12 cellular contexts compared by ENCODE assay signal in the genomic region with DNA sequence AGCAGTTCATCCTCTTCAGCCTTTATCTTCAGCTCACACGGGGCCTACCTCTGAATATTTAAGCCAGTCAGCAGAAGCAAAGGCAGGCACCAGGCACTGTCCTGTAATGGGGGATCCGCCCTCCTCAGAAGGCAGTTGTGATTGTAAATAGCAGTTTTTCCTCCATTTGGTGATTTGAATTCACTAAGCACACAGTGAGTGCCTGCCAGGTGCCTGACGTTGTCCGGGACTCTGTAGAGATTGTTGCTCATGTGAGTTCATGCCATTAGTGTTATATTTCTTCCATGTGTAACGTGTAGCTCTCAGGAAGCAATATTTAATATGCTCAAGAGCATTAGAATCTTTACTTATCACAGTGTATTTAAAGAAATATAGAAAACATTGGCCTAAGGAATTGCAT.
"Had no signal": no experiment of that assay in that cellular context is flagged by ENCODE, and none has a peak within 500 bp of the region (broad histone marks: within the 10 kb centered on the region; RNA-seq: fewer than 3 reads in every experiment).

No MANE protein-coding gene starts in this region.

- H3K27ac ChIP-seq: adrenal gland, epithelial cell of prostate, lower lobe of right lung, tibial artery had no signal

- H3K4me1 ChIP-seq: tibial artery had no signal

- H3K27me3 Mint-ChIP-seq: central memory CD8-positive, alpha-beta T cell; naive thymus-derived CD4-positive, alpha-beta T cell had no signal

- H3K27me3 ChIP-seq: adrenal gland, tibial artery had no signal

- H3K4me3 Mint-ChIP-seq: central memory CD8-positive, alpha-beta T cell; naive thymus-derived CD4-positive, alpha-beta T cell had no signal

- H3K4me1 Mint-ChIP-seq: central memory CD8-positive, alpha-beta T cell; naive thymus-derived CD4-positive, alpha-beta T cell had no signal

- H3K9me3 ChIP-seq: adrenal gland, lower lobe of right lung, tibial artery had no signal

- DNase-seq: activated CD4-positive, alpha-beta T cell treated with anti-CD3 and anti-CD28 coated beads for 48 hours; activated naive CD4-positive, alpha-beta T cell treated with anti-CD3 and anti-CD28 coated beads, Interleukin-2, amount 50 U/mL, for 16 hours; activated T-cell treated with anti-CD3 and anti-CD28 coated beads for 4 hours; adrenal gland; effector memory CD4-positive, alpha-beta T cell; lower lobe of right lung; midbrain; naive thymus-derived CD4-positive, alpha-beta T cell; T1000; tibial artery had no signal

- H3K4me3 ChIP-seq: adrenal gland, lower lobe of right lung, tibial artery had no signal

- ATAC-seq: lower lobe of right lung; naive thymus-derived CD4-positive, alpha-beta T cell had no signal

- H3K9me3 Mint-ChIP-seq: central memory CD8-positive, alpha-beta T cell; naive thymus-derived CD4-positive, alpha-beta T cell had no signal
